ENCODE assay signal across 23 cellular contexts in the genomic region with DNA sequence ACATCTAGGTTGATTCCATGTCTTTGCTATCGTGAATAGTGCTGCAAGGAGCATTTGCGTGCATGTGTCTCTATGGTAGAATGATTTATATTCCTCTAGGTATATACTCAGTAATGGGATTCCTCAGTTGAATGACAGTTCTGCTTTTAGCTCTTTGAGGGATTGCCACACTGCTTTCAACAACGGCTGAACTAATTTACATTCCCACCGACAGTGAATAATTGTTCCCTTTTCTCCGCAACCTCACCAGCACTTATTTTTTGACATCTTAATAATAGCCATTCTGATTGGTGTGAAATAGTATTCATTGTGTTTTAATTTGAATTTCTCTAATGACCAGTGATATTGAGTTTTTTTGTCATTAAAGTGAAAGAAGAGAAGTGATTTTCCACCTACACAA. TPM values are rescaled to one million over a fixed set of nuclear protein-coding genes. Genes with fewer than 3 reads are reported as not detected.
"Had no signal": no experiment of that assay in that cellular context is flagged by ENCODE, and none has a peak within 500 bp of the region (broad histone marks: within the 10 kb centered on the region; RNA-seq: fewer than 3 reads in every experiment).

No MANE protein-coding gene starts in this region.

- H2AFZ ChIP-seq: PC-9 had no signal

- ATAC-seq: activated CD4-positive, CD25-positive, alpha-beta regulatory T cell treated with anti-CD3 and anti-CD28 coated beads, Interleukin-2, amount 50 U/mL, for 24 hours; activated CD8-positive, alpha-beta T cell treated with anti-CD3 and anti-CD28 coated beads for 36 hours; activated T-cell treated with anti-CD3 and anti-CD28 coated beads, Interleukin-2, amount 50 U/mL, for 72 hours had no signal

- H3K4me3 ChIP-seq: PC-9, SK-N-MC had no signal

- H3K4me2 ChIP-seq: KMS-11, PC-9 had no signal

- H3K27ac ChIP-seq: KMS-11, PC-9, SK-N-MC had no signal

- DNase-seq: activated CD4-positive, alpha-beta T cell treated with anti-CD3 and anti-CD28 coated beads for 4 hours; activated CD8-positive, alpha-beta memory T cell treated with anti-CD3 and anti-CD28 coated beads, Interleukin-2, amount 50 U/mL, for 4 hours; activated CD8-positive, alpha-beta T cell treated with anti-CD3 and anti-CD28 coated beads for 36 hours; activated gamma-delta T cell treated with Interleukin-2 at 50 U/mL for 16 hours; activated naive CD4-positive, alpha-beta T cell treated with anti-CD3 and anti-CD28 coated beads, Interleukin-2, amount 10 ng/mL, durations not matched to agents 7 days and 5 days; activated naive CD8-positive, alpha-beta T cell treated with anti-CD3 and anti-CD28 coated beads for 36 hours; activated T-cell treated with anti-CD3 and anti-CD28 coated beads, Interleukin-2, amount 50 U/mL, for 72 hours; cerebellar nuclear complex; NCI-H1092; NCI-H1417; NCI-H1694; NCI-H2029; NCI-H2107; NCI-H345; NCI-H510A; NCI-H526 treated with DMSO at 0.1 percent for 48 hours; NK-92 treated with Interleukin-12 subunit alpha and Interleukin-12 subunit beta, amount 100 ng/mL, for 24 hours; PC-9; SHP77 treated with DMSO at 0.1 percent for 48 hours had no signal

- H3K9ac ChIP-seq: KMS-11 had no signal

RNA-seq across cellular contexts. Expression of gene IFNA5, which starts 18.5 kb away (rescaled TPM):
- polyA plus RNA-seq: adipose tissue had no signal

RNA-seq across cellular contexts. Expression of gene IFNA14, which starts 46.8 kb away (rescaled TPM):
- polyA plus RNA-seq: adipose tissue had no signal

RNA-seq across cellular contexts. Expression of gene IFNA17, which starts 58.6 kb away (rescaled TPM):
- polyA plus RNA-seq: adipose tissue had no signal
